ENCODE assay signal across 10 cellular contexts in the genomic region with DNA sequence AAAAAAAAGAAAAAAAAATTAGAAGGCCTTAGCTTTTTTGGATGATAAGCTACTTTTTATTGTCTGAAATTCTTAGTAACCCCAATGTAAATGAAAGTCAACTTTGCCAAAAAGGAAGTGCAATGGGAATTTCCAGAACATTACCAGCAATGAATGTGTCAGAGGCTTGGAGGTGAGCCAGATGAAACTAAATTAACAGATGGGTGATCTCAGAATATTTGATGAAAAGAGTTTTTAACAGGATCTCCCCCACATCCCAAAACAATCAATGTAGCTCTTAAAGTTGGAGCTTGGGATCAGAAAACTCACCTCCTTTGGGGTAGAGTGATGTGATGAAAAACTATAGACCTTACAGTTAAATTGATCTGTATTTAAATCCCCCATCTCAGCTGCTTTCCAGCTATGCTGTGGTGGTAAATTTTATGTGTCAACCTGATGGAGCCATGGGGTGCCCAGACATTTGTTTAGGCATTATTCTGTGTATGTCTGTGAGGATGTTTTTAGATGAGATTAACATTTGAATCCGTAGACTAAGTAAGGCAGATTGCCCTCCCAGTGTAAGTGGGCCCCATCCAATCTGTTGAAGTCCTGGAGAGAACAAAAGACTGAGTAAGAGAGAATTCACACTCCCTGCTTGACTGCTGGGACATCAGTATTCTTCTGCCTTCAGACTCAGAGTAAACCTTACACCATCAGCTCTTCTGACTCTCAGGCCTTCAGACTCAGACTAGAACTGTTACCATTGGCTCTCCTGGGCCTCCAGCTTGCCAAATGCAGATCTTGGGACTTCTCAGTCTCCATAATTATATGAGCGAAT.
DNase-seq lines count a peak whose midpoint lies in the region; ATAC-seq, FAIRE-seq and TF ChIP-seq lines count a peak whose summit lies in the region.
"Had no signal": no experiment of that assay in that cellular context is flagged by ENCODE, and none has a peak within 500 bp of the region (broad histone marks: within the 10 kb centered on the region; RNA-seq: fewer than 3 reads in every experiment).

No MANE protein-coding gene starts in this region.

- peak overlapping the region; percentile 95 for H2BK5ac ChIP-seq in mesenchymal stem cell (ENCODE audit: low read depth, low read length, poor library complexity, severe bottlenecking)

- peak overlapping the region; percentile 74 for H2AK5ac ChIP-seq in mesenchymal stem cell (ENCODE audit: low read length, severe bottlenecking)

- 50% methylated on average over 1 of the region's 2 CpGs for WGBS in mesenchymal stem cell
- 65 to 91% (median 82%) methylated on average over 2 of the region's 2 CpGs for WGBS in small intestine, 3 donors

- no peak for FAIRE-seq in small intestine (lab: Jason Lieb, UNC)

- no peaks in the 10 kb centered on the region for H3K9me3 ChIP-seq in breast epithelium
- no peaks in the 10 kb centered on the region for H3K9me3 ChIP-seq in mesenchymal stem cell (ENCODE audit: control insufficient read depth, low read length)
- no peaks in the 10 kb centered on the region for H3K9me3 ChIP-seq in small intestine (ENCODE audit: control insufficient read depth, low read depth)
- H3K9me3 ChIP-seq: ovary had no signal

- H3K27me3 Mint-ChIP-seq in CD14-positive monocyte (ENCODE audit: low read depth in 3 of 3), result peaks cover 0 to 3% (median 0%) of the 10 kb centered on the region in 3 donors
- no peaks in the 10 kb centered on the region for H3K27me3 Mint-ChIP-seq in type B pancreatic cell

- peak overlapping the region in 5 of 7 donors; percentile 6 to 68 (median 22) for H3K27ac Mint-ChIP-seq in CD14-positive monocyte
- no peak overlapping the region for H3K27ac Mint-ChIP-seq in type B pancreatic cell

- H3K4me1 Mint-ChIP-seq in CD14-positive monocyte (peaks cover 8% of the 10 kb centered on the region), type B pancreatic cell (ENCODE audit: unreplicated experiment) (peaks cover 5% of the 10 kb centered on the region)

- H3K27me3 ChIP-seq in breast epithelium (no peaks in the 10 kb centered on the region), mesenchymal stem cell (ENCODE audit: control insufficient read depth in 1 of 2, insufficient read depth in 1 of 2, low read length in 2 of 2) (no peaks in the 10 kb centered on the region), small intestine (ENCODE audit: control insufficient read depth in 2 of 2, insufficient read depth in 2 of 2, low read length in 2 of 2) (no peaks in the 10 kb centered on the region)
- H3K27me3 ChIP-seq: ovary had no signal

- TF ChIP-seq CTCF in CD14-positive monocyte (IDR thresholded peaks at IDR 0.05), result no peak
- no peak for TF ChIP-seq CTCF in breast epithelium (IDR thresholded peaks at IDR 0.05)
- no peak for TF ChIP-seq CTCF in type B pancreatic cell (conservative IDR thresholded peaks at IDR 0.05)

- H3K4ac ChIP-seq in mesenchymal stem cell (ENCODE audit: low read depth in 1 of 2, low read length in 2 of 2), result no peak overlapping the region

- H3K9me3 Mint-ChIP-seq in CD14-positive monocyte (peaks cover 4 to 15% (median 8%) of the 10 kb centered on the region in 7 donors), type B pancreatic cell (peaks cover 16% of the 10 kb centered on the region)

- peak overlapping the region; percentile 16 for H3K9ac ChIP-seq in mesenchymal stem cell (ENCODE audit: low read length)

- H3K14ac ChIP-seq in mesenchymal stem cell (ENCODE audit: low read length in 2 of 2), result no peak overlapping the region

- no peak for TF ChIP-seq POLR2A in breast epithelium (IDR thresholded peaks at IDR 0.05)

- H3K4me2 ChIP-seq in mesenchymal stem cell (ENCODE audit: low read length, poor library complexity, severe bottlenecking), result no peak overlapping the region

- no peak overlapping the region for H3K23ac ChIP-seq in mesenchymal stem cell (ENCODE audit: low read length in 2 of 2)

- peak overlapping the region; percentile 65 to 71 for H3K27ac ChIP-seq in breast epithelium
- peak overlapping the region; percentile 99 for H3K27ac ChIP-seq in mesenchymal stem cell (ENCODE audit: low read length, poor library complexity, severe bottlenecking)
- H3K27ac ChIP-seq in small intestine (ENCODE audit: low read depth in 1 of 2, low read length in 1 of 2), result peak overlapping the region in 1 of 2 donors; percentile 3
- H3K27ac ChIP-seq: ovary had no signal

- H3K36me3 Mint-ChIP-seq in CD14-positive monocyte (no peaks in the 10 kb centered on the region), type B pancreatic cell (no peaks in the 10 kb centered on the region)

- H2AFZ ChIP-seq in mesenchymal stem cell (ENCODE audit: low read depth, low read length), result peak overlapping the region; percentile 61

- peak; percentile 57 for ATAC-seq in HG02884 (IDR thresholded peaks at IDR 0.05; ENCODE audit: unreplicated experiment)
- no peak for ATAC-seq in HG03108 (IDR thresholded peaks at IDR 0.05; ENCODE audit: unreplicated experiment)
- ATAC-seq in HG02852 (IDR thresholded peaks at IDR 0.05; ENCODE audit: unreplicated experiment), result no peak

- no peak overlapping the region for H3K4me3 ChIP-seq in breast epithelium
- H3K4me3 ChIP-seq in mesenchymal stem cell (ENCODE audit: insufficient read depth in 1 of 2, low read depth in 1 of 2, low read length in 2 of 2), result no peak overlapping the region
- H3K4me3 ChIP-seq in small intestine (ENCODE audit: low read depth in 1 of 2, low read length in 2 of 2), result no peak overlapping the region
- H3K4me3 ChIP-seq: ovary had no signal

- H2BK15ac ChIP-seq in mesenchymal stem cell (ENCODE audit: low read depth, poor library complexity, severe bottlenecking), result no peak overlapping the region

- no peak overlapping the region for H2BK12ac ChIP-seq in mesenchymal stem cell (ENCODE audit: low read length in 2 of 2)

- intact Hi-C loops in CD14-positive monocyte (cut with micrococcal nuclease), result no loop called here
- intact Hi-C loops in breast epithelium (cut with DNase I; ENCODE audit: low total_unique reads), result no loop called here

- H3K4me1 ChIP-seq in breast epithelium (no peaks in the 10 kb centered on the region), mesenchymal stem cell (ENCODE audit: control insufficient read depth, insufficient read depth, low read depth, low read length) (peaks cover 6% of the 10 kb centered on the region), small intestine (ENCODE audit: control insufficient read depth in 2 of 2, insufficient read depth in 1 of 2, low read depth in 1 of 2, low read length in 1 of 2) (peaks cover 2 to 4% of the 10 kb centered on the region in 2 donors)

- H3K18ac ChIP-seq in mesenchymal stem cell (ENCODE audit: low read depth in 1 of 2, low read length in 2 of 2), result no peak overlapping the region

- H3K4me3 Mint-ChIP-seq in CD14-positive monocyte, result no peak overlapping the region
- no peak overlapping the region for H3K4me3 Mint-ChIP-seq in type B pancreatic cell

- no peak for DNase-seq in CD14-positive monocyte (ENCODE audit: low spot score)
- DNase-seq in breast epithelium (ENCODE audit: low spot score in 2 of 2), result no peak
- peak; percentile 53 for DNase-seq in mesenchymal stem cell
- DNase-seq in small intestine, result no peak
- DNase-seq in type B pancreatic cell (ENCODE audit: extremely low spot score, unreplicated experiment), result no peak
- DNase-seq: activated gamma-delta T cell, ovary had no signal

- H3K36me3 ChIP-seq in breast epithelium, result no peaks in the 10 kb centered on the region
- no peaks in the 10 kb centered on the region for H3K36me3 ChIP-seq in mesenchymal stem cell (ENCODE audit: control insufficient read depth in 1 of 2, insufficient read depth in 2 of 2, low read depth in 1 of 2, low read length in 2 of 2)
- no peaks in the 10 kb centered on the region for H3K36me3 ChIP-seq in small intestine (ENCODE audit: control insufficient read depth in 2 of 2, insufficient read depth in 2 of 2, low read length in 2 of 2)
- H3K36me3 ChIP-seq: ovary had no signal

- H2BK120ac ChIP-seq in mesenchymal stem cell (ENCODE audit: low read depth, low read length), result no peak overlapping the region

- no peak overlapping the region for H4K8ac ChIP-seq in mesenchymal stem cell (ENCODE audit: low read length)

- H4K91ac ChIP-seq in mesenchymal stem cell (ENCODE audit: low read length), result no peak overlapping the region

- H3K79me1 ChIP-seq in mesenchymal stem cell (replicated peaks; ENCODE audit: low read length, poor library complexity, severe bottlenecking), result no peaks in the 10 kb centered on the region
